16 cellular contexts compared by ENCODE assay signal in genomic region chr15:78087944-78088772, GRCh38. TPM values are rescaled to one million over a fixed set of nuclear protein-coding genes. Genes with fewer than 3 reads are reported as not detected.
DNase-seq lines count a peak whose midpoint lies in the region; ATAC-seq, FAIRE-seq and TF ChIP-seq lines count a peak whose summit lies in the region.
"Had no signal": no experiment of that assay in that cellular context is flagged by ENCODE, and none has a peak within 500 bp of the region (broad histone marks: within the 10 kb centered on the region; RNA-seq: fewer than 3 reads in every experiment).

No MANE protein-coding gene starts in this region.

- TF ChIP-seq POLR2A in HepG2 (IDR thresholded peaks at IDR 0.05; ENCODE audit: insufficient read depth in 1 of 2, low read depth in 2 of 2, low read length in 2 of 2) (no peak), tibial nerve (IDR thresholded peaks at IDR 0.05) (no peak)

- CTCF ChIA-PET in HepG2 (lab: Yijun Ruan, JAX; ENCODE audit: low intra/inter-chr PET ratio, low total read pairs) = no interaction called here

- TF ChIP-seq EP300 in HepG2 (IDR thresholded peaks at IDR 0.05; ENCODE audit: low read depth in 2 of 2, low read length in 2 of 2) (no peak), HepG2 (CRISPR knock-in tag; IDR thresholded peaks at IDR 0.05; ENCODE audit: borderline replicate concordance) (no peak), tibial nerve (IDR thresholded peaks at IDR 0.05) (no peak)

- H3K27ac Mint-ChIP-seq in chondrocyte (ENCODE audit: unreplicated experiment) = no peak overlapping the region
- H3K27ac Mint-ChIP-seq: activated naive CD4-positive, alpha-beta T cell treated with anti-CD3 and anti-CD28 coated beads, Interleukin-2, amount 10 ng/mL, durations not matched to agents 7 days and 5 days had no signal

- H3K9me3 ChIP-seq in HepG2 (ENCODE audit: low read length) = no peaks in the 10 kb centered on the region
- H3K9me3 ChIP-seq in tibial nerve = no peaks in the 10 kb centered on the region
- H3K9me3 ChIP-seq: heart right ventricle had no signal

- peaks cover 1 to 8% of the 10 kb centered on the region in 2 experiments; a peak in 3 of 5 replicates for H3K27me3 ChIP-seq in HepG2 (ENCODE audit: control insufficient read depth in 1 of 2, insufficient read depth in 2 of 2, low read length in 2 of 2)
- H3K27me3 ChIP-seq in tibial nerve = no peaks in the 10 kb centered on the region
- H3K27me3 ChIP-seq: heart right ventricle had no signal

- peaks cover 51% of the 10 kb centered on the region for H3K4me1 ChIP-seq in HepG2 (ENCODE audit: insufficient read depth, low read length)
- H3K4me1 ChIP-seq in tibial nerve = peaks cover 0 to 16% (median 0%) of the 10 kb centered on the region in 4 donors

- TF ChIP-seq CTCF in HepG2 (CRISPR knock-in tag; IDR thresholded peaks at IDR 0.05) (no peak), tibial nerve (IDR thresholded peaks at IDR 0.05) (no peak), chondrocyte (IDR thresholded peaks at IDR 0.05) (no peak)

- H3K4me3 ChIP-seq in HepG2 (replicated peaks in 1 of 3; ENCODE audit: insufficient read depth in 1 of 3, low read depth in 2 of 3, low read length in 3 of 3) (no peak overlapping the region), tibial nerve (no peak overlapping the region)
- H3K4me3 ChIP-seq: heart right ventricle had no signal

- no peaks in the 10 kb centered on the region for H3K36me3 ChIP-seq in HepG2 (replicated peaks in 1 of 2; ENCODE audit: control insufficient read depth in 1 of 2, insufficient read depth in 2 of 2, low read length in 2 of 2)
- H3K36me3 ChIP-seq in tibial nerve = no peaks in the 10 kb centered on the region
- H3K36me3 ChIP-seq: heart right ventricle had no signal

- POLR2A ChIA-PET in HepG2 (lab: Yijun Ruan, JAX) = no interaction called here

- no peaks in the 10 kb centered on the region for H3K36me3 Mint-ChIP-seq in chondrocyte (ENCODE audit: low read depth)
- H3K36me3 Mint-ChIP-seq: activated naive CD4-positive, alpha-beta T cell treated with anti-CD3 and anti-CD28 coated beads, Interleukin-2, amount 10 ng/mL, durations not matched to agents 7 days and 5 days had no signal

- DNase-seq in GM18507 (ENCODE audit: extremely low spot score, insufficient read length, low read depth) = no peak
- peak; percentile 46 to 68 for DNase-seq in NCI-H526 (lab: John Stamatoyannopoulos, UW)
- no peak for DNase-seq in HepG2 (ENCODE audit: low spot score)
- no peak for DNase-seq in tibial nerve (ENCODE audit: low spot score in 2 of 2)
- DNase-seq in chondrocyte (ENCODE audit: low spot score) = no peak
- DNase-seq: activated naive CD4-positive, alpha-beta T cell treated with anti-CD3 and anti-CD28 coated beads, Interleukin-2, amount 10 ng/mL, durations not matched to agents 7 days and 5 days; heart right ventricle; NCI-H1930; SHP77 had no signal

- intact Hi-C loops in HepG2 (cut with micrococcal nuclease; ENCODE audit: unreplicated experiment) = no loop called here

- no peaks in the 10 kb centered on the region for H4K20me1 ChIP-seq in HepG2 (ENCODE audit: insufficient read depth, low read length)

- no peaks in the 10 kb centered on the region for H3K27me3 Mint-ChIP-seq in chondrocyte (ENCODE audit: low read depth)

- H3K4me1 Mint-ChIP-seq in chondrocyte (ENCODE audit: low read depth) = peaks cover 40% of the 10 kb centered on the region

- no TSS peak for BruUV-seq in HepG2 (replicated peaks; lab: Mats Ljungman, UMichigan)

- ATAC-seq in GM21576 (IDR thresholded peaks at IDR 0.05; ENCODE audit: unreplicated experiment) = peak; percentile 78
- peak; percentile 47 for ATAC-seq in HepG2
- ATAC-seq in GM21447 (IDR thresholded peaks at IDR 0.05; ENCODE audit: unreplicated experiment) = no peak
- no peak for ATAC-seq in HG03342 (IDR thresholded peaks at IDR 0.05; ENCODE audit: unreplicated experiment)
- ATAC-seq: activated CD4-positive, CD25-positive, alpha-beta regulatory T cell treated with anti-CD3 and anti-CD28 coated beads, Interleukin-2, amount 50 U/mL, for 24 hours had no signal

- H3K79me2 ChIP-seq in HepG2 (ENCODE audit: insufficient read depth, low read length) = no peaks in the 10 kb centered on the region

- FAIRE-seq in GM18507 (lab: Jason Lieb, UNC) (peak; percentile 85), HepG2 (lab: Jason Lieb, UNC) (no peak)

- no peak overlapping the region for H3K9ac ChIP-seq in HepG2 (ENCODE audit: insufficient read depth, low read depth, low read length)

- in situ Hi-C loops in HepG2 (cut with HindIII; ENCODE audit: extremely low pct_ligation_motif_present, low pct_unique_long_range_greater_than_20kb) = no loop called here

- H3K9me3 Mint-ChIP-seq in chondrocyte (ENCODE audit: low read depth) = no peaks in the 10 kb centered on the region

- H3K4me2 ChIP-seq in HepG2 (ENCODE audit: low read depth, low read length) = peak overlapping the region; percentile 39

- H3K4me3 Mint-ChIP-seq in chondrocyte (ENCODE audit: unreplicated experiment) = no peak overlapping the region
- H3K4me3 Mint-ChIP-seq: activated naive CD4-positive, alpha-beta T cell treated with anti-CD3 and anti-CD28 coated beads, Interleukin-2, amount 10 ng/mL, durations not matched to agents 7 days and 5 days had no signal

- WGBS in HepG2 (ENCODE audit: low lambda C conversion rate) = 46% methylated on average over 13 of the region's 13 CpGs
- 80 to 85% methylated on average over 13 of the region's 13 CpGs for WGBS in tibial nerve, 2 donors

- H3K27ac ChIP-seq in HepG2 (ENCODE audit: extremely low read length, insufficient read depth, low read length) (no peak overlapping the region), tibial nerve (no peak overlapping the region)
- H3K27ac ChIP-seq: C4-2B had no signal

- TF ChIP-seq RAD21 in HepG2 (CRISPR knock-in tag; IDR thresholded peaks at IDR 0.05) = no peak

- no peak overlapping the region for H2AFZ ChIP-seq in HepG2 (ENCODE audit: low read length)

RNA-seq across cellular contexts. Expression of gene SH2D7, which starts 4.2 kb away (rescaled TPM):
- not detected in 2 replicates for total RNA-seq in HepG2 (2016; rRNA removed; fragmentation: Illumina TruSeq; extraction: Trizol)
- not detected in 2 replicates for total RNA-seq in HepG2 (2016; cell fraction: cytosol; rRNA removed; fragmentation: Illumina TruSeq; extraction: Trizol; ENCODE audit: low read depth)
- total RNA-seq in HepG2 (2016; cell fraction: insoluble cytoplasmic fraction; rRNA removed; fragmentation: Illumina TruSeq; extraction: Trizol) = not detected in 2 replicates
- not detected in 2 replicates for total RNA-seq in HepG2 (2016; cell fraction: membrane; rRNA removed; fragmentation: Illumina TruSeq; extraction: Trizol)
- not detected in 2 replicates for total RNA-seq in HepG2 (2016; cell fraction: nucleus; rRNA removed; fragmentation: Illumina TruSeq; extraction: Trizol)
- not detected in 2 replicates for polyA plus RNA-seq in HepG2 (2011; rRNA removed)
- polyA plus RNA-seq in HepG2 (2011; cell fraction: cytosol; rRNA removed) = not detected in 2 replicates
- polyA plus RNA-seq in HepG2 (2011; cell fraction: nucleus; rRNA removed) = not detected in 2 replicates
- 0.05 TPM in 1 of 2 replicates, not detected in the other for polyA plus RNA-seq in HepG2 (2012)
- not detected in 2 replicates for polyA plus RNA-seq in HepG2 (2016; cell fraction: cytosol; fragmentation: Illumina TruSeq; extraction: Trizol; ENCODE audit: low read depth)
- polyA plus RNA-seq in HepG2 (2016; cell fraction: insoluble cytoplasmic fraction; fragmentation: Illumina TruSeq; extraction: Trizol; ENCODE audit: low read depth) = not detected in 2 replicates
- not detected in 2 replicates for polyA plus RNA-seq in HepG2 (2016; cell fraction: membrane; fragmentation: Illumina TruSeq; extraction: Trizol; ENCODE audit: low read depth)
- not detected in 2 replicates for polyA plus RNA-seq in HepG2 (2016; cell fraction: nucleus; fragmentation: Illumina TruSeq; extraction: Trizol; ENCODE audit: insufficient read depth, low read depth)
- not detected in 2 replicates for polyA minus RNA-seq in HepG2 (2011; rRNA and poly(A)+ RNA removed; ENCODE audit: low replicate concordance)
- polyA minus RNA-seq in HepG2 (2011; cell fraction: cytosol; rRNA and poly(A)+ RNA removed) = not detected in 2 replicates
- not detected in 2 replicates for polyA minus RNA-seq in HepG2 (2011; cell fraction: nucleus; rRNA and poly(A)+ RNA removed)
- total RNA-seq in tibial nerve = not detected
- not detected in 3 replicates for total RNA-seq in chondrocyte
- total RNA-seq: dermis microvascular lymphatic vessel endothelial cell, heart right ventricle, skeletal muscle tissue had no signal
- polyA plus RNA-seq: heart right ventricle had no signal

RNA-seq across cellular contexts. Expression of gene TBC1D2B, which starts 10.6 kb away (rescaled TPM):
- total RNA-seq in HepG2 (2016; rRNA removed; fragmentation: Illumina TruSeq; extraction: Trizol) = 7.9 and 10.1 TPM in 2 replicates
- total RNA-seq in HepG2 (2016; cell fraction: cytosol; rRNA removed; fragmentation: Illumina TruSeq; extraction: Trizol; ENCODE audit: low read depth) = 4.1 and 5.1 TPM in 2 replicates
- total RNA-seq in HepG2 (2016; cell fraction: insoluble cytoplasmic fraction; rRNA removed; fragmentation: Illumina TruSeq; extraction: Trizol) = 7.4 and 10.4 TPM in 2 replicates
- total RNA-seq in HepG2 (2016; cell fraction: membrane; rRNA removed; fragmentation: Illumina TruSeq; extraction: Trizol) = 4.5 and 5.3 TPM in 2 replicates
- total RNA-seq in HepG2 (2016; cell fraction: nucleus; rRNA removed; fragmentation: Illumina TruSeq; extraction: Trizol) = 12.1 and 12.6 TPM in 2 replicates
- 14.4 and 18.8 TPM in 2 replicates for polyA plus RNA-seq in HepG2 (2011; rRNA removed)
- 8.9 and 11.2 TPM in 2 replicates for polyA plus RNA-seq in HepG2 (2011; cell fraction: cytosol; rRNA removed)
- polyA plus RNA-seq in HepG2 (2011; cell fraction: nucleus; rRNA removed) = 36.0 and 41.0 TPM in 2 replicates
- 7.6 and 13.3 TPM in 2 replicates for polyA plus RNA-seq in HepG2 (2012)
- 0.70 and 0.78 TPM in 2 replicates for polyA plus RNA-seq in HepG2 (2016; cell fraction: cytosol; fragmentation: Illumina TruSeq; extraction: Trizol; ENCODE audit: low read depth)
- 5.9 and 9.0 TPM in 2 replicates for polyA plus RNA-seq in HepG2 (2016; cell fraction: insoluble cytoplasmic fraction; fragmentation: Illumina TruSeq; extraction: Trizol; ENCODE audit: low read depth)
- 1.7 and 1.9 TPM in 2 replicates for polyA plus RNA-seq in HepG2 (2016; cell fraction: membrane; fragmentation: Illumina TruSeq; extraction: Trizol; ENCODE audit: low read depth)
- 16.5 and 18.2 TPM in 2 replicates for polyA plus RNA-seq in HepG2 (2016; cell fraction: nucleus; fragmentation: Illumina TruSeq; extraction: Trizol; ENCODE audit: insufficient read depth, low read depth)
- polyA minus RNA-seq in HepG2 (2011; rRNA and poly(A)+ RNA removed; ENCODE audit: low replicate concordance) = 27.1 and 31.4 TPM in 2 replicates
- polyA minus RNA-seq in HepG2 (2011; cell fraction: cytosol; rRNA and poly(A)+ RNA removed) = 8.7 and 10.4 TPM in 2 replicates
- 28.2 and 32.3 TPM in 2 replicates for polyA minus RNA-seq in HepG2 (2011; cell fraction: nucleus; rRNA and poly(A)+ RNA removed)
- total RNA-seq in tibial nerve = 100 to 1,000 TPM in 2 of 4 donors, 10 to 100 TPM in 2; 64.5 to 127 (median 94.5) TPM
- total RNA-seq in chondrocyte = 44.3 to 64.2 TPM (median 58.1 TPM) in 3 replicates

RNA-seq across cellular contexts. Expression of gene CIB2, which starts 43.1 kb away (rescaled TPM):
- total RNA-seq in HepG2 (2016; rRNA removed; fragmentation: Illumina TruSeq; extraction: Trizol) = 1.5 and 1.8 TPM in 2 replicates
- 6.0 and 7.3 TPM in 2 replicates for total RNA-seq in HepG2 (2016; cell fraction: cytosol; rRNA removed; fragmentation: Illumina TruSeq; extraction: Trizol; ENCODE audit: low read depth)
- total RNA-seq in HepG2 (2016; cell fraction: insoluble cytoplasmic fraction; rRNA removed; fragmentation: Illumina TruSeq; extraction: Trizol) = 1.6 and 2.2 TPM in 2 replicates
- total RNA-seq in HepG2 (2016; cell fraction: membrane; rRNA removed; fragmentation: Illumina TruSeq; extraction: Trizol) = 6.9 and 9.0 TPM in 2 replicates
- 0.63 and 0.84 TPM in 2 replicates for total RNA-seq in HepG2 (2016; cell fraction: nucleus; rRNA removed; fragmentation: Illumina TruSeq; extraction: Trizol)
- polyA plus RNA-seq in HepG2 (2011; rRNA removed) = 1.4 and 4.5 TPM in 2 replicates
- 1.5 and 2.4 TPM in 2 replicates for polyA plus RNA-seq in HepG2 (2011; cell fraction: cytosol; rRNA removed)
- 0.19 and 0.87 TPM in 2 replicates for polyA plus RNA-seq in HepG2 (2011; cell fraction: nucleus; rRNA removed)
- polyA plus RNA-seq in HepG2 (2012) = 2.2 and 3.7 TPM in 2 replicates
- polyA plus RNA-seq in HepG2 (2016; cell fraction: cytosol; fragmentation: Illumina TruSeq; extraction: Trizol; ENCODE audit: low read depth) = 13.6 and 14.5 TPM in 2 replicates
- 3.1 and 4.0 TPM in 2 replicates for polyA plus RNA-seq in HepG2 (2016; cell fraction: insoluble cytoplasmic fraction; fragmentation: Illumina TruSeq; extraction: Trizol; ENCODE audit: low read depth)
- 13.2 TPM in 2 replicates for polyA plus RNA-seq in HepG2 (2016; cell fraction: membrane; fragmentation: Illumina TruSeq; extraction: Trizol; ENCODE audit: low read depth)
- 2.5 and 2.6 TPM in 2 replicates for polyA plus RNA-seq in HepG2 (2016; cell fraction: nucleus; fragmentation: Illumina TruSeq; extraction: Trizol; ENCODE audit: insufficient read depth, low read depth)
- 1.3 and 2.2 TPM in 2 replicates for polyA minus RNA-seq in HepG2 (2011; rRNA and poly(A)+ RNA removed; ENCODE audit: low replicate concordance)
- polyA minus RNA-seq in HepG2 (2011; cell fraction: cytosol; rRNA and poly(A)+ RNA removed) = 1.8 TPM in 1 of 2 replicates, not detected in the other
- 0.77 TPM in 1 of 2 replicates, not detected in the other for polyA minus RNA-seq in HepG2 (2011; cell fraction: nucleus; rRNA and poly(A)+ RNA removed)
- 10 to 100 TPM in 1 of 4 donors, 1 to 10 TPM in 2, under 1 TPM in 1; 0.63 to 11.0 (median 2.8) TPM for total RNA-seq in tibial nerve
- total RNA-seq in chondrocyte = 5.7 to 8.8 TPM (median 8.0 TPM) in 3 replicates

Comparison
In these comparisons a context has a peak if more than half of its experiments do, and no peak if none do; other contexts are left out.
1. DNase-seq: peak in NCI-H526 (2 of 2); none in GM18507 (single experiment), HepG2 (single experiment), tibial nerve (0 of 2) and chondrocyte (single experiment).
2. ATAC-seq: peak in GM21576 (single experiment) and HepG2 (single experiment); none in GM21447 (single experiment) and HG03342 (single experiment).